13 cellular contexts compared by ENCODE assay signal in genomic region chr7:143015102-143015501, GRCh38. TPM values are rescaled to one million over a fixed set of nuclear protein-coding genes. Genes with fewer than 3 reads are reported as not detected.
DNase-seq lines count a peak whose midpoint lies in the region; ATAC-seq and TF ChIP-seq lines count a peak whose summit lies in the region.
"Had no signal": no experiment of that assay in that cellular context is flagged by ENCODE, and none has a peak within 500 bp of the region (broad histone marks: within the 10 kb centered on the region; RNA-seq: fewer than 3 reads in every experiment).

No MANE protein-coding gene starts in this region.

- H3K9me3 ChIP-seq in spleen = peaks cover 0 to 5% (median 0%) of the 10 kb centered on the region in 8 donors
- H3K9me3 ChIP-seq in neural progenitor cell (ENCODE audit: low read depth) = no peaks in the 10 kb centered on the region
- H3K9me3 ChIP-seq in transverse colon = no peaks in the 10 kb centered on the region

- no peak for TF ChIP-seq EP300 in transverse colon (IDR thresholded peaks at IDR 0.05; ENCODE audit: low read depth)

- no peak overlapping the region for H3K27ac Mint-ChIP-seq in neural progenitor cell
- H3K27ac Mint-ChIP-seq: activated CD4-positive, alpha-beta T cell treated with anti-CD3 and anti-CD28 coated beads, Interleukin-2, amount 10 ng/mL, durations not matched to agents 7 days and 5 days; activated naive CD8-positive, alpha-beta T cell had no signal

- no peaks in the 10 kb centered on the region for H3F3A ChIP-seq in neural progenitor cell (ENCODE audit: low read depth)

- H3K4me3 ChIP-seq in spleen (peak overlapping the region in 1 of 8 donors; percentile 19), neural progenitor cell (no peak overlapping the region), transverse colon (no peak overlapping the region)

- H3K4me2 ChIP-seq in neural progenitor cell = no peak overlapping the region

- no peaks in the 10 kb centered on the region for H3K36me3 Mint-ChIP-seq in neural progenitor cell

- DNase-seq in spleen = no peak
- DNase-seq in neural progenitor cell (ENCODE audit: low spot score) = no peak
- DNase-seq in transverse colon = no peak
- DNase-seq in HUDEP-2 (lab: John Stamatoyannopoulos, UW; ENCODE audit: unreplicated experiment in 76 of 76) = no peak
- no peak for DNase-seq in MV-4-11 (lab: John Stamatoyannopoulos, UW)
- DNase-seq: activated CD4-positive, alpha-beta T cell treated with anti-CD3 and anti-CD28 coated beads, Interleukin-2, amount 10 ng/mL, durations not matched to agents 7 days and 5 days; effector memory CD4-positive, alpha-beta T cell; hypothalamus had no signal

- 47 to 55% (median 52%) methylated on average over 2 of the region's 2 CpGs for WGBS in spleen, 5 donors
- whole genome bisulfite sequencing in transverse colon (ENCODE audit: low coverage in 1 of 2), 2 donors = 49% methylated on average over 2 of the region's 2 CpGs; no CpG with 5 or more reads in 1 of the 2 donors

- in situ Hi-C loops in transverse colon (cut with MboI; ENCODE audit: low pct_ligation_motif_present in 1 of 4, low pct_unique_long_range_greater_than_20kb in 1 of 4, low sequenced_read_pairs in 3 of 4) = loop anchor here in 1 of 4 donors (25.0 kb wide), 2 partner anchors 322 to 422 kb away; partner anchors contain the start of gene TAS2R60

- peaks cover 0 to 5% (median 0%) of the 10 kb centered on the region in 7 donors for H3K27me3 ChIP-seq in spleen (replicated peaks in 1 of 7)
- H3K27me3 ChIP-seq in neural progenitor cell = no peaks in the 10 kb centered on the region
- no peaks in the 10 kb centered on the region for H3K27me3 ChIP-seq in transverse colon

- H4K20me1 ChIP-seq in neural progenitor cell (ENCODE audit: low read depth) = no peaks in the 10 kb centered on the region

- H3K36me3 ChIP-seq in spleen = no peaks in the 10 kb centered on the region
- no peaks in the 10 kb centered on the region for H3K36me3 ChIP-seq in neural progenitor cell
- H3K36me3 ChIP-seq in transverse colon = no peaks in the 10 kb centered on the region

- ATAC-seq in GM19043 (IDR thresholded peaks at IDR 0.05; ENCODE audit: low read depth, unreplicated experiment) = peak; percentile 94
- peak; percentile 89 for ATAC-seq in HG02623 (IDR thresholded peaks at IDR 0.05; ENCODE audit: unreplicated experiment)
- peak; percentile 93 for ATAC-seq in HG03469 (IDR thresholded peaks at IDR 0.05; ENCODE audit: unreplicated experiment)

- no peak overlapping the region for H3K9ac ChIP-seq in neural progenitor cell

- H3K27ac ChIP-seq in spleen = peak overlapping the region in 5 of 8 donors; percentile 40 to 76 (median 59)
- H3K27ac ChIP-seq in neural progenitor cell = no peak overlapping the region
- no peak overlapping the region for H3K27ac ChIP-seq in transverse colon

- H3K9me3 Mint-ChIP-seq in neural progenitor cell = no peaks in the 10 kb centered on the region
- H3K9me3 Mint-ChIP-seq: activated CD4-positive, alpha-beta T cell treated with anti-CD3 and anti-CD28 coated beads, Interleukin-2, amount 10 ng/mL, durations not matched to agents 7 days and 5 days had no signal

- TF ChIP-seq CTCF in spleen (IDR thresholded peaks at IDR 0.05 in 8 of 11, conservative IDR thresholded peaks at IDR 0.05 in 3 of 11) (no peak), neural progenitor cell (IDR thresholded peaks at IDR 0.05) (no peak), transverse colon (IDR thresholded peaks at IDR 0.05) (no peak)

- no peak overlapping the region for H3K4me3 Mint-ChIP-seq in neural progenitor cell
- H3K4me3 Mint-ChIP-seq: activated CD4-positive, alpha-beta T cell treated with anti-CD3 and anti-CD28 coated beads, Interleukin-2, amount 10 ng/mL, durations not matched to agents 7 days and 5 days; activated naive CD8-positive, alpha-beta T cell had no signal

- H3K79me2 ChIP-seq in neural progenitor cell (ENCODE audit: low read depth) = no peaks in the 10 kb centered on the region

- TF ChIP-seq POLR2A in spleen (IDR thresholded peaks at IDR 0.05) = no peak
- no peak for TF ChIP-seq POLR2A in transverse colon (IDR thresholded peaks at IDR 0.05)

- H3K27me3 Mint-ChIP-seq in neural progenitor cell (ENCODE audit: insufficient read depth, low read depth) = peaks cover 2% of the 10 kb centered on the region

- no peaks in the 10 kb centered on the region for H3K4me1 Mint-ChIP-seq in neural progenitor cell
- H3K4me1 Mint-ChIP-seq: activated CD4-positive, alpha-beta T cell treated with anti-CD3 and anti-CD28 coated beads, Interleukin-2, amount 10 ng/mL, durations not matched to agents 7 days and 5 days had no signal

- H2AFZ ChIP-seq in neural progenitor cell (replicated peaks) = no peak overlapping the region

- intact Hi-C loops in spleen (cut with DNase I; ENCODE audit: low total_unique reads) = no loop called here
- intact Hi-C loops in transverse colon (cut with DNase I; ENCODE audit: low total_unique reads) = no loop called here

- H3K4me1 ChIP-seq in spleen (peaks cover 3 to 58% (median 21%) of the 10 kb centered on the region in 6 donors), neural progenitor cell (no peaks in the 10 kb centered on the region), transverse colon (peaks cover 0 to 8% (median 0%) of the 10 kb centered on the region in 4 donors)

RNA-seq across cellular contexts. Expression of gene OR9A2, which starts 11.8 kb away (rescaled TPM):
- under 1 TPM in 1 of 7 donors, not detected in 6; 0.64 TPM for total RNA-seq in spleen
- polyA plus RNA-seq in spleen = not detected
- total RNA-seq in neural progenitor cell (ENCODE audit: low replicate concordance) = not detected in 2 replicates
- total RNA-seq in transverse colon = not detected
- total RNA-seq: activated CD4-positive, alpha-beta T cell treated with anti-CD3 and anti-CD28 coated beads, Interleukin-2, amount 10 ng/mL, durations not matched to agents 7 days and 5 days; mucosa of gallbladder had no signal

RNA-seq across cellular contexts. Expression of gene OR6V1, which starts 37.0 kb away (rescaled TPM):
- total RNA-seq in spleen (not detected), neural progenitor cell (ENCODE audit: low replicate concordance) (not detected in 2 replicates), transverse colon (not detected)
- polyA plus RNA-seq in spleen = not detected
- total RNA-seq: activated CD4-positive, alpha-beta T cell treated with anti-CD3 and anti-CD28 coated beads, Interleukin-2, amount 10 ng/mL, durations not matched to agents 7 days and 5 days; mucosa of gallbladder had no signal

RNA-seq across cellular contexts. Expression of gene KEL, which starts 52.9 kb away (rescaled TPM):
- 10 to 100 TPM in 3 of 7 donors, 1 to 10 TPM in 4; 4.1 to 27.4 (median 10.0) TPM for total RNA-seq in spleen
- 1 to 10 TPM; 3.3 to 5.0 (median 4.7) TPM for polyA plus RNA-seq in spleen
- total RNA-seq in neural progenitor cell (ENCODE audit: low replicate concordance) = 2.0 TPM in 1 of 2 replicates, not detected in the other
- total RNA-seq in transverse colon = under 1 TPM in 1 of 4 donors, not detected in 3; 0.37 TPM

Comparison
In these comparisons a context has a peak if more than half of its experiments do, and no peak if none do; other contexts are left out.
1. H3K27ac ChIP-seq: peak in spleen (5 of 8); none in neural progenitor cell (single experiment) and transverse colon (0 of 4).
2. Peak in every context shown above with its lines, with median percentiles within 50 percentile points of each other: ATAC-seq.